20 cellular contexts compared by ENCODE assay signal in the genomic region with DNA sequence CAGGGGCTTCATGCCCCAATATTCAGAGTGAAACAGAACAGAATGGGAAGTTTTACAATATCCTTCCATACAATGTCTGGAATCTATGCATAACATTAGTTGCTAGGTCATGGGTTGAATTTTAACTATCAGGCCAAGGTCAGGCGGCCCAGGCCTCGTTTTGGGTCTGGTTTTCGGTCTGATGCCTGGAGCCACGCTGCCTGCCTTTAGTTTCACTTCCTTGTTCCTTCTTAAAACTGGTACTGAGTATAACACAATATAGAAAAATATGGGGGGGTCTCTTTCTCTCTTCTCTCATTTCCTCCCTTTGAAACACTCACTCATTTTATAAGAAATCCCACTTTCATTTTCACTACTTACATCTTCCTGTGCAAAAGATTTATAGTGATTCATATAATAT.
DNase-seq lines count a peak whose midpoint lies in the region; ATAC-seq, FAIRE-seq and TF ChIP-seq lines count a peak whose summit lies in the region.
"Had no signal": no experiment of that assay in that cellular context is flagged by ENCODE, and none has a peak within 500 bp of the region (broad histone marks: within the 10 kb centered on the region; RNA-seq: fewer than 3 reads in every experiment).

No MANE protein-coding gene starts in this region.

- no peaks in the 10 kb centered on the region for H4K20me1 ChIP-seq in HepG2 (ENCODE audit: insufficient read depth, low read length)

- no peak overlapping the region for H3K27ac Mint-ChIP-seq in activated naive CD4-positive, alpha-beta T cell treated with anti-CD3 and anti-CD28 coated beads for 36 hours
- H3K27ac Mint-ChIP-seq: activated CD4-positive, alpha-beta memory T cell treated with anti-CD3 and anti-CD28 coated beads for 36 hours; endodermal cell had no signal

- TF ChIP-seq RAD21 in HepG2 (CRISPR knock-in tag; IDR thresholded peaks at IDR 0.05), result no peak

- no peak for TF ChIP-seq EP300 in HepG2 (IDR thresholded peaks at IDR 0.05; ENCODE audit: low read depth in 2 of 2, low read length in 2 of 2)
- TF ChIP-seq EP300 in HepG2 (CRISPR knock-in tag; IDR thresholded peaks at IDR 0.05; ENCODE audit: borderline replicate concordance), result no peak

- peak; percentile 99 for ATAC-seq in GM19397 (IDR thresholded peaks at IDR 0.05; ENCODE audit: unreplicated experiment)
- ATAC-seq in HG02759 (IDR thresholded peaks at IDR 0.05; ENCODE audit: unreplicated experiment), result peak; percentile 99
- peak; percentile 95 for ATAC-seq in HG03469 (IDR thresholded peaks at IDR 0.05; ENCODE audit: unreplicated experiment)
- no peak for ATAC-seq in HepG2
- ATAC-seq: HCT116, sciatic nerve had no signal

- no peaks in the 10 kb centered on the region for H3K36me3 ChIP-seq in HepG2 (replicated peaks in 1 of 2; ENCODE audit: control insufficient read depth in 1 of 2, insufficient read depth in 2 of 2, low read length in 2 of 2)

- no peaks in the 10 kb centered on the region for H3K27me3 Mint-ChIP-seq in activated naive CD4-positive, alpha-beta T cell treated with anti-CD3 and anti-CD28 coated beads for 36 hours (ENCODE audit: low read depth)
- H3K27me3 Mint-ChIP-seq: activated CD4-positive, alpha-beta memory T cell treated with anti-CD3 and anti-CD28 coated beads for 36 hours had no signal

- CTCF ChIA-PET in HepG2 (lab: Yijun Ruan, JAX; ENCODE audit: low intra/inter-chr PET ratio, low total read pairs), result no interaction called here
- CTCF ChIA-PET in activated naive CD4-positive, alpha-beta T cell treated with anti-CD3 and anti-CD28 coated beads for 36 hours (lab: Charles Lee), result no interaction called here

- H2AFZ ChIP-seq in HepG2 (ENCODE audit: low read length), result no peak overlapping the region

- 0 out of 6 replicates have a peak overlapping the region, but pooled peaks of 1 of the 3 experiments have one; percentile 1 for H3K4me3 ChIP-seq in HepG2 (replicated peaks in 1 of 3; ENCODE audit: insufficient read depth in 1 of 3, low read depth in 2 of 3, low read length in 3 of 3)
- H3K4me3 ChIP-seq: SK-N-MC had no signal

- H3K27ac ChIP-seq in HepG2 (ENCODE audit: extremely low read length, insufficient read depth, low read length), result no peak overlapping the region
- H3K27ac ChIP-seq: SK-N-MC had no signal

- H3K9ac ChIP-seq in HepG2 (ENCODE audit: insufficient read depth, low read depth, low read length), result no peak overlapping the region

- DNase-seq in HepG2 (ENCODE audit: low spot score) (no peak), inferior parietal cortex (ENCODE audit: extremely low spot score) (no peak), NCI-H82 (lab: John Stamatoyannopoulos, UW) (no peak), NCI-H526 (lab: John Stamatoyannopoulos, UW) (no peak)
- DNase-seq in activated naive CD4-positive, alpha-beta T cell treated with anti-CD3 and anti-CD28 coated beads for 36 hours, result no peak
- DNase-seq: activated CD4-positive, alpha-beta memory T cell treated with anti-CD3 and anti-CD28 coated beads for 36 hours; central memory CD4-positive, alpha-beta T cell; DMS 273 treated with DMSO at 0.1 percent for 48 hours; endodermal cell; NCI-H1105; NCI-H345; stimulated activated CD4-positive, alpha-beta T cell treated with anti-CD3 and anti-CD28 coated beads, Interleukin-1b, Interleukin-23, amount 100 ng/mL, for 48 hours; substantia nigra had no signal

- H3K4me1 ChIP-seq in HepG2 (ENCODE audit: insufficient read depth, low read length), result no peaks in the 10 kb centered on the region

- no TSS peak for BruUV-seq in HepG2 (replicated peaks; lab: Mats Ljungman, UMichigan)

- intact Hi-C loops in HepG2 (cut with micrococcal nuclease; ENCODE audit: unreplicated experiment), result loop anchor here (5.0 kb wide), 1 partner anchor 74 kb away; no protein-coding TSS in a partner anchor
- intact Hi-C loops in activated naive CD4-positive, alpha-beta T cell treated with anti-CD3 and anti-CD28 coated beads for 36 hours (cut with micrococcal nuclease), result no loop called here

- H3K79me2 ChIP-seq in HepG2 (ENCODE audit: insufficient read depth, low read length), result no peaks in the 10 kb centered on the region

- TF ChIP-seq CTCF in HepG2 (CRISPR knock-in tag; IDR thresholded peaks at IDR 0.05), result no peak

- no peaks in the 10 kb centered on the region for H3K4me1 Mint-ChIP-seq in activated naive CD4-positive, alpha-beta T cell treated with anti-CD3 and anti-CD28 coated beads for 36 hours (ENCODE audit: low read depth)
- H3K4me1 Mint-ChIP-seq: endodermal cell had no signal

- peak overlapping the region; percentile 23 for H3K4me2 ChIP-seq in HepG2 (ENCODE audit: low read depth, low read length)

- no peak for TF ChIP-seq POLR2A in HepG2 (IDR thresholded peaks at IDR 0.05; ENCODE audit: insufficient read depth in 1 of 2, low read depth in 2 of 2, low read length in 2 of 2)

- no peak for FAIRE-seq in HepG2 (lab: Jason Lieb, UNC)
- FAIRE-seq: TTC549 had no signal

- in situ Hi-C loops in HepG2 (cut with HindIII; ENCODE audit: extremely low pct_ligation_motif_present, low pct_unique_long_range_greater_than_20kb), result no loop called here

- H3K9me3 ChIP-seq in HepG2 (ENCODE audit: low read length), result no peaks in the 10 kb centered on the region; the same call in 1 of the 2 replicates

- H3K4me3 Mint-ChIP-seq in activated naive CD4-positive, alpha-beta T cell treated with anti-CD3 and anti-CD28 coated beads for 36 hours, result no peak overlapping the region
- H3K4me3 Mint-ChIP-seq: activated CD4-positive, alpha-beta memory T cell treated with anti-CD3 and anti-CD28 coated beads for 36 hours; endodermal cell had no signal

- no peaks in the 10 kb centered on the region for H3K9me3 Mint-ChIP-seq in activated naive CD4-positive, alpha-beta T cell treated with anti-CD3 and anti-CD28 coated beads for 36 hours
- H3K9me3 Mint-ChIP-seq: endodermal cell had no signal

- H3K36me3 Mint-ChIP-seq in activated naive CD4-positive, alpha-beta T cell treated with anti-CD3 and anti-CD28 coated beads for 36 hours (ENCODE audit: low read depth), result no peaks in the 10 kb centered on the region
- H3K36me3 Mint-ChIP-seq: activated CD4-positive, alpha-beta memory T cell treated with anti-CD3 and anti-CD28 coated beads for 36 hours had no signal

- 0% methylated on average over 3 of the region's 4 CpGs for WGBS in HepG2 (ENCODE audit: low lambda C conversion rate)

- POLR2A ChIA-PET in HepG2 (lab: Yijun Ruan, JAX), result no interaction called here

- no peaks in the 10 kb centered on the region for H3K27me3 ChIP-seq in HepG2 (ENCODE audit: control insufficient read depth in 1 of 2, insufficient read depth in 2 of 2, low read length in 2 of 2)

TF ChIP-seq in HepG2, 621 proteins besides CTCF, POLR2A, EP300 and RAD21:
- TF ChIP-seq SRY (CRISPR knock-in tag; IDR thresholded peaks at IDR 0.05), result no peak
- TF ChIP-seq ZNF331 (CRISPR knock-in tag; IDR thresholded peaks at IDR 0.05), result 0 out of 2 replicates have a peak, but pooled peaks have one; percentile 19
